Comparison of ENCODE assay signal across 27 cellular contexts in the genomic region with DNA sequence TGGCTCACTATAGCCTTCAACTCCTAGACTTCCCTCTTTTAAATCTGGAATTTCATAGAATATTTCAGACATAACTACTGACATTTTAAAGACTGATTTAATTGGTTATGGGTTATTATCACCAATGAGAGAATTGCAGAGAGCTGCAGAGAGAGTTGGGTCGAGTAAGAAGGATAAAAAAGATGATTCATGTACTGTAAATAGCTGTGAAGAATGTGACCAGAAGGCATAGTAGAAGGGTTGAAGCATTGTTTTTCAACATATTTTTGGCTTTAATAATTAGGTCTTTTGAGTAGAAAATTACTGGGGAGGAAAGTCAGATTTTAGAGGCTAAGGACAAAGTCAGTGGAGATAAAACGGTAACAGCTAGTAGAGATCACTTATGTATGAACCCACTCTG.
"Had no signal": no experiment of that assay in that cellular context is flagged by ENCODE, and none has a peak within 500 bp of the region (broad histone marks: within the 10 kb centered on the region; RNA-seq: fewer than 3 reads in every experiment).

No MANE protein-coding gene starts in this region.

- H3K9me3 ChIP-seq: adrenal gland, SJCRH30, SK-N-SH had no signal

- H3K36me3 Mint-ChIP-seq: activated naive CD4-positive, alpha-beta T cell treated with anti-CD3 and anti-CD28 coated beads, Interleukin-2, amount 10 ng/mL, durations not matched to agents 7 days and 5 days; activated naive CD8-positive, alpha-beta T cell treated with anti-CD3 and anti-CD28 coated beads for 36 hours had no signal

- H3K9ac ChIP-seq: KMS-11, SK-N-SH had no signal

- H3K27me3 Mint-ChIP-seq: activated CD8-positive, alpha-beta T cell treated with anti-CD3 and anti-CD28 coated beads for 36 hours; activated naive CD4-positive, alpha-beta T cell treated with anti-CD3 and anti-CD28 coated beads, Interleukin-2, amount 10 ng/mL, durations not matched to agents 7 days and 5 days; activated naive CD8-positive, alpha-beta T cell treated with anti-CD3 and anti-CD28 coated beads for 36 hours had no signal

- H3K27me3 ChIP-seq: adrenal gland, cardiac muscle cell had no signal

- H3K4me3 ChIP-seq: adrenal gland, cardiac muscle cell, SJCRH30 had no signal

- H3K4me1 ChIP-seq: adrenal gland, SJCRH30 had no signal

- ATAC-seq: activated CD4-positive, CD25-positive, alpha-beta regulatory T cell treated with anti-CD3 and anti-CD28 coated beads, Interleukin-2, amount 50 U/mL, for 24 hours; activated CD8-positive, alpha-beta T cell treated with anti-CD3 and anti-CD28 coated beads for 36 hours; activated T-cell treated with anti-CD3 and anti-CD28 coated beads, Interleukin-2, amount 50 U/mL, for 72 hours; Panc1 had no signal

- H3K36me3 ChIP-seq: adrenal gland, cardiac muscle cell, SJCRH30 had no signal

- H3K4me3 Mint-ChIP-seq: activated CD8-positive, alpha-beta T cell treated with anti-CD3 and anti-CD28 coated beads for 36 hours; activated naive CD4-positive, alpha-beta T cell treated with anti-CD3 and anti-CD28 coated beads, Interleukin-2, amount 10 ng/mL, durations not matched to agents 7 days and 5 days; activated naive CD8-positive, alpha-beta T cell treated with anti-CD3 and anti-CD28 coated beads for 36 hours; activated T-cell treated with anti-CD3 and anti-CD28 coated beads, Interleukin-2, amount 50 U/mL, for 72 hours; T-helper 2 cell treated with Interferon-gamma antibody and Interleukin-4, amounts not matched to agents 5 μg/mL and 100 μg/mL, for 36 hours had no signal

- H3K9me2 ChIP-seq: SK-N-SH had no signal

- H3K4me2 ChIP-seq: KMS-11, SK-N-SH had no signal

- H3K9me3 Mint-ChIP-seq: activated CD8-positive, alpha-beta T cell treated with anti-CD3 and anti-CD28 coated beads for 36 hours; activated naive CD8-positive, alpha-beta T cell treated with anti-CD3 and anti-CD28 coated beads for 36 hours; activated T-helper 2 cell treated with anti-CD3 and anti-CD28 coated beads, Interferon-gamma antibody, Interleukin-2, Interleukin-4, amounts not matched to agents 10 μg/mL and 5 μg/mL and 100 μg/mL, durations not matched to agents 14 hours and 24 hours and 36 hours had no signal

- H3K27ac Mint-ChIP-seq: activated CD8-positive, alpha-beta T cell treated with anti-CD3 and anti-CD28 coated beads for 36 hours; activated naive CD4-positive, alpha-beta T cell treated with anti-CD3 and anti-CD28 coated beads, Interleukin-2, amount 10 ng/mL, durations not matched to agents 7 days and 5 days; activated naive CD8-positive, alpha-beta T cell treated with anti-CD3 and anti-CD28 coated beads for 36 hours; activated T-cell treated with anti-CD3 and anti-CD28 coated beads, Interleukin-2, amount 50 U/mL, for 72 hours; activated T-helper 2 cell treated with anti-CD3 and anti-CD28 coated beads, Interferon-gamma antibody, Interleukin-2, Interleukin-4, amounts not matched to agents 10 μg/mL and 5 μg/mL and 100 μg/mL, durations not matched to agents 14 hours and 24 hours and 36 hours; T-helper 2 cell treated with Interferon-gamma antibody and Interleukin-4, amounts not matched to agents 5 μg/mL and 100 μg/mL, for 36 hours had no signal

- H3K27ac ChIP-seq: adrenal gland, cardiac muscle cell, KMS-11, SJCRH30 had no signal

- DNase-seq: activated CD4-positive, alpha-beta T cell treated with anti-CD3 and anti-CD28 coated beads for 4 hours; activated CD8-positive, alpha-beta memory T cell treated with anti-CD3 and anti-CD28 coated beads, Interleukin-2, amount 50 U/mL, for 4 hours; activated CD8-positive, alpha-beta T cell treated with anti-CD3 and anti-CD28 coated beads for 36 hours; activated gamma-delta T cell treated with Interleukin-2 at 50 U/mL for 16 hours; activated naive CD4-positive, alpha-beta T cell treated with anti-CD3 and anti-CD28 coated beads, Interleukin-2, amount 10 ng/mL, durations not matched to agents 7 days and 5 days; activated naive CD8-positive, alpha-beta T cell treated with anti-CD3 and anti-CD28 coated beads for 36 hours; activated T-cell treated with anti-CD3 and anti-CD28 coated beads, Interleukin-2, amount 50 U/mL, for 72 hours; adrenal gland; aorta; MM.1S; NCI-H1105; NCI-H1436; NCI-H1694 treated with DMSO at 0.1 percent for 48 hours; NCI-H2029 treated with DMSO at 0.1 percent for 48 hours; NCI-H345; NCI-H510A; NCI-H526 treated with DMSO at 0.1 percent for 48 hours; Right ventricle myocardium superior; RPMI8226; SJCRH30; SK-N-SH had no signal

- H3K4me1 Mint-ChIP-seq: activated naive CD4-positive, alpha-beta T cell treated with anti-CD3 and anti-CD28 coated beads, Interleukin-2, amount 10 ng/mL, durations not matched to agents 7 days and 5 days; activated naive CD8-positive, alpha-beta T cell treated with anti-CD3 and anti-CD28 coated beads for 36 hours had no signal
